Comparison of ENCODE assay signal across 19 cellular contexts in the genomic region with DNA sequence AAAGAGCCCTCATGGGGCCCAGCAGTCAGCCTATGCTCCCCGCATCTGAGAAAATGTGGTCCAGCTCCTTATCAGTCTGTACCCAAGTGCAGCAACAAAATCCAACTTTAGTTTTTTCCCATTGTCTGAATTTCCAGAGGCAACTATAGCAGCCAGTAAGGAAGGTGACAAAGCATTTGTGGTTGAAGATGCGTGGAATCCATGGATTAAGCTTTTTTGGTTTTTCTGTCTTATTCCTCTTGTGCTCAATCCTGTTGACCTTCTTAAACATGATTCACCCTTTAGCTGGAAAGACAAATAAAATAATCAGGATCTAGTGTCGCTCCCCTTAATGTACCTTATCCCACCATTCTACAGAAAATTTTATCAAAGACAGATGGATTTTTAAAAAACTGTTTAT. TPM values are rescaled to one million over a fixed set of nuclear protein-coding genes. Genes with fewer than 3 reads are reported as not detected.
"Had no signal": no experiment of that assay in that cellular context is flagged by ENCODE, and none has a peak within 500 bp of the region (broad histone marks: within the 10 kb centered on the region; RNA-seq: fewer than 3 reads in every experiment).

No MANE protein-coding gene starts in this region.

- H3K79me2 ChIP-seq: parathyroid adenoma had no signal

- H3K9me3 ChIP-seq: left lung, stomach had no signal

- H3K9ac ChIP-seq: neural progenitor cell, parathyroid adenoma had no signal

- H3K4me2 ChIP-seq: neural progenitor cell had no signal

- DNase-seq: activated CD4-positive, alpha-beta memory T cell treated with anti-CD3 and anti-CD28 coated beads, Interleukin-2, amount 10 ng/mL, durations not matched to agents 7 days and 5 days; activated CD4-positive, alpha-beta T cell treated with anti-CD3 and anti-CD28 coated beads for 36 hours; activated naive CD4-positive, alpha-beta T cell treated with anti-CD3 and anti-CD28 coated beads, Interleukin-2, amount 10 ng/mL, durations not matched to agents 7 days and 5 days; endodermal cell; foreskin melanocyte; head of caudate nucleus; left lung; retina; stimulated activated CD4-positive, alpha-beta T cell treated with anti-CD3 and anti-CD28 coated beads, Interleukin-4, amount 100 ng/mL, for 4 hours; stomach; WERI-Rb-1 had no signal

- H3K9me3 Mint-ChIP-seq: activated CD4-positive, alpha-beta memory T cell treated with anti-CD3 and anti-CD28 coated beads, Interleukin-2, amount 10 ng/mL, durations not matched to agents 7 days and 5 days; activated naive CD4-positive, alpha-beta T cell treated with anti-CD3 and anti-CD28 coated beads, Interleukin-2, amount 10 ng/mL, durations not matched to agents 7 days and 5 days; endodermal cell had no signal

- H3K36me3 Mint-ChIP-seq: activated naive CD4-positive, alpha-beta T cell treated with anti-CD3 and anti-CD28 coated beads, Interleukin-2, amount 10 ng/mL, durations not matched to agents 7 days and 5 days; neural progenitor cell had no signal

- H3K27me3 ChIP-seq: left lung, neural progenitor cell, stomach had no signal

- H3K4me3 Mint-ChIP-seq: activated CD4-positive, alpha-beta memory T cell treated with anti-CD3 and anti-CD28 coated beads, Interleukin-2, amount 10 ng/mL, durations not matched to agents 7 days and 5 days; activated CD4-positive, alpha-beta T cell treated with anti-CD3 and anti-CD28 coated beads for 36 hours; activated naive CD4-positive, alpha-beta T cell treated with anti-CD3 and anti-CD28 coated beads, Interleukin-2, amount 10 ng/mL, durations not matched to agents 7 days and 5 days; endodermal cell; neural progenitor cell had no signal

- ATAC-seq: activated CD4-positive, alpha-beta T cell treated with anti-CD3 and anti-CD28 coated beads for 36 hours; left lung had no signal

- H3K4me3 ChIP-seq: left lung, neural progenitor cell, skin epidermis, stomach had no signal

- H3K4me1 ChIP-seq: left lung, neural progenitor cell, parathyroid adenoma, stomach had no signal

- H3K27ac Mint-ChIP-seq: activated CD4-positive, alpha-beta memory T cell treated with anti-CD3 and anti-CD28 coated beads, Interleukin-2, amount 10 ng/mL, durations not matched to agents 7 days and 5 days; activated CD4-positive, alpha-beta T cell treated with anti-CD3 and anti-CD28 coated beads for 36 hours; activated naive CD4-positive, alpha-beta T cell treated with anti-CD3 and anti-CD28 coated beads, Interleukin-2, amount 10 ng/mL, durations not matched to agents 7 days and 5 days; endodermal cell; neural progenitor cell had no signal

- H3K27ac ChIP-seq: left lung, neural progenitor cell, parathyroid adenoma, skin epidermis, stomach, WERI-Rb-1 had no signal

- H3K36me3 ChIP-seq: left lung, neural progenitor cell, stomach, WERI-Rb-1 had no signal

- H2AFZ ChIP-seq: neural progenitor cell, parathyroid adenoma had no signal

- H3K4me1 Mint-ChIP-seq: activated CD4-positive, alpha-beta memory T cell treated with anti-CD3 and anti-CD28 coated beads, Interleukin-2, amount 10 ng/mL, durations not matched to agents 7 days and 5 days; activated CD4-positive, alpha-beta T cell treated with anti-CD3 and anti-CD28 coated beads for 36 hours; activated naive CD4-positive, alpha-beta T cell treated with anti-CD3 and anti-CD28 coated beads, Interleukin-2, amount 10 ng/mL, durations not matched to agents 7 days and 5 days; endodermal cell; neural progenitor cell had no signal

RNA-seq across cellular contexts. Expression of a gene that starts 14.3 kb away (rescaled TPM):
- total RNA-seq: activated CD4-positive, alpha-beta memory T cell treated with anti-CD3 and anti-CD28 coated beads, Interleukin-2, amount 10 ng/mL, durations not matched to agents 7 days and 5 days; activated CD4-positive, alpha-beta T cell treated with anti-CD3 and anti-CD28 coated beads for 36 hours; chondrocyte; dermis microvascular lymphatic vessel endothelial cell; endodermal cell; left lung; mesenteric fat pad; stomach; T-helper 1 cell treated with Interleukin-12 subunit alpha and Interleukin-12 subunit beta and Interleukin-4 antibody, amounts not matched to agents 30 ng/mL and 1 ng/mL, for 36 hours; urinary bladder had no signal
- polyA plus RNA-seq: urinary bladder had no signal
